ENCODE assay signal across 9 cellular contexts in the genomic region with DNA sequence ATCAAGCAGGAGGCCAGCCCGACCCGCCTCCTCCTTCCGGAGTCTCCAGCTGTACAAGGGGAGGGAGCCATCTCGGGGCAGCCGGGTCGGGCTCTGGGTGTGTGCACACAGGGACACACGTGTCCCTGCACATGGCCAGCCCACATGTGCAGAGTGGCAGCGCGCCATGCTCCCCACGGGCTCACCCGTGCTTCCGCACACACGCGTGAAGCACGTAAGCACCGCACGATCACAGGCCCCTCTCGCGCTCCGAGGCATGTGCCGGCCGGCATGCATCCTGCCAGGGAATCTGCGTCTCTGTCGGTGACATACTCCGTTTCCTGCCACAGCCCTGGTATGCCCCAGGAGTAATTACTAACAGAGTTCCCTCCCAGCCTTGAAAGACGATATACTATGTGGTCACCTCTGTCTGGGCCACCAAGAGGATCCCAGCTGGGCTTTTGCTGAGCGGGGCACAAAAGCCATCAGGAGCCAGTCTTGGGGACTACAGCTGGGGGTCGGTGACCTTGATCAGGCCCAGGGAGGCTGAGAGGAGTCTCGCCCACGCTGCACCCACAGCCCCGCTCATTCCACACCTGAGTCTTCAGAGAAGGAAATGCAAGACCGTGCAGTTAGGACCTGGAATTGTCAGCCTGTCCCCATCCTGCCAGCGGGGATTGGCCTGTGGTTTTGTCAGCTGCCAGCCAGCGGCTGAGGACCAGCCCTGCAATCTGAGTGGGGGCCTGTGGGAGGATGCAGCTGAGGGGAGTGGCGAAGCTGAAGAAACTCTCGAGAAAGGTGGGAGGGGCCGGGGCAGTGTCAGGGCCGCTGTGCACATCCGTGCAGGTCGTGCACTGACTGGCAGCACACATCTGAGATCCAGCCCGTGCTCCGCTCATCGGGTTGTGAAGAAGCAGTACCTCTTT. TPM values are rescaled to one million over a fixed set of nuclear protein-coding genes. Genes with fewer than 3 reads are reported as not detected.
DNase-seq lines count a peak whose midpoint lies in the region; ATAC-seq, FAIRE-seq and TF ChIP-seq lines count a peak whose summit lies in the region.
"Had no signal": no experiment of that assay in that cellular context is flagged by ENCODE, and none has a peak within 500 bp of the region (broad histone marks: within the 10 kb centered on the region; RNA-seq: fewer than 3 reads in every experiment).

No MANE protein-coding gene starts in this region.

- H2AK5ac ChIP-seq in mesenchymal stem cell (ENCODE audit: low read length, severe bottlenecking): peak overlapping the region; percentile 24

- peak overlapping the region; percentile 22 for H3K9ac ChIP-seq in mesenchymal stem cell (ENCODE audit: low read length)

- no peak for TF ChIP-seq CTCF in astrocyte of the spinal cord (IDR thresholded peaks at IDR 0.05; ENCODE audit: low read depth, low read length)

- ATAC-seq in GM21526 (IDR thresholded peaks at IDR 0.05; ENCODE audit: low FRiP score, unreplicated experiment): no peak

- H3K36me3 Mint-ChIP-seq in T-helper 2 cell treated with Interferon-gamma antibody and Interleukin-4, amounts not matched to agents 5 μg/mL and 100 μg/mL, for 36 hours (ENCODE audit: low read depth): no peaks in the 10 kb centered on the region

- peak overlapping the region; percentile 84 for H2BK15ac ChIP-seq in mesenchymal stem cell (ENCODE audit: low read depth, poor library complexity, severe bottlenecking)

- H3K9me3 Mint-ChIP-seq in T-helper 2 cell treated with Interferon-gamma antibody and Interleukin-4, amounts not matched to agents 5 μg/mL and 100 μg/mL, for 36 hours: no peaks in the 10 kb centered on the region

- H2AFZ ChIP-seq in mesenchymal stem cell (ENCODE audit: low read depth, low read length): no peak overlapping the region

- no peak for TF ChIP-seq POLR2A in GM12891 (IDR thresholded peaks at IDR 0.05; ENCODE audit: low read depth, low read length)

- peaks cover 62% of the 10 kb centered on the region for H3K4me1 ChIP-seq in mesenchymal stem cell (ENCODE audit: control insufficient read depth, insufficient read depth, low read depth, low read length)

- peak overlapping the region; percentile 76 for H3K27ac Mint-ChIP-seq in T-helper 2 cell treated with Interferon-gamma antibody and Interleukin-4, amounts not matched to agents 5 μg/mL and 100 μg/mL, for 36 hours

- H3K14ac ChIP-seq in mesenchymal stem cell (ENCODE audit: low read length in 2 of 2): no peak overlapping the region

- H4K8ac ChIP-seq in mesenchymal stem cell (ENCODE audit: low read length): peak overlapping the region; percentile 22

- no peak overlapping the region for H3K4me3 ChIP-seq in astrocyte of the spinal cord (ENCODE audit: low read depth, low read length)
- peak overlapping the region in 1 of 2 experiments; percentile 8 for H3K4me3 ChIP-seq in mesenchymal stem cell (ENCODE audit: insufficient read depth in 1 of 2, low read depth in 1 of 2, low read length in 2 of 2)
- H3K4me3 ChIP-seq: SJSA1 had no signal

- in situ Hi-C loops in astrocyte of the spinal cord (cut with HindIII; ENCODE audit: low sequenced_read_pairs): no loop called here

- WGBS in mesenchymal stem cell: 69% methylated on average over 43 of the region's 43 CpGs

- H3K36me3 ChIP-seq in mesenchymal stem cell (ENCODE audit: control insufficient read depth in 1 of 2, insufficient read depth in 2 of 2, low read depth in 1 of 2, low read length in 2 of 2): no peaks in the 10 kb centered on the region
- H3K36me3 ChIP-seq: SJSA1 had no signal

- H3K27ac ChIP-seq in mesenchymal stem cell (ENCODE audit: low read length, poor library complexity, severe bottlenecking): peak overlapping the region; percentile 8
- H3K27ac ChIP-seq: SJSA1 had no signal

- H2BK120ac ChIP-seq in mesenchymal stem cell (ENCODE audit: low read depth, low read length): no peak overlapping the region

- H3K18ac ChIP-seq in mesenchymal stem cell (ENCODE audit: low read depth in 1 of 2, low read length in 2 of 2): no peak overlapping the region

- peak overlapping the region; percentile 17 for H3K4me2 ChIP-seq in mesenchymal stem cell (ENCODE audit: low read length, poor library complexity, severe bottlenecking)

- H3K27me3 ChIP-seq in mesenchymal stem cell (ENCODE audit: control insufficient read depth in 1 of 2, insufficient read depth in 1 of 2, low read length in 2 of 2): peaks cover 0 to 29% of the 10 kb centered on the region in 2 experiments
- H3K27me3 ChIP-seq: SJSA1 had no signal

- H2BK5ac ChIP-seq in mesenchymal stem cell (ENCODE audit: low read depth, low read length, poor library complexity, severe bottlenecking): no peak overlapping the region

- peak overlapping the region; percentile 67 for H3K4me3 Mint-ChIP-seq in T-helper 2 cell treated with Interferon-gamma antibody and Interleukin-4, amounts not matched to agents 5 μg/mL and 100 μg/mL, for 36 hours

- H3K27me3 Mint-ChIP-seq in T-helper 2 cell treated with Interferon-gamma antibody and Interleukin-4, amounts not matched to agents 5 μg/mL and 100 μg/mL, for 36 hours (ENCODE audit: low read depth): peaks cover 5% of the 10 kb centered on the region

- FAIRE-seq in GM12891 (lab: Jason Lieb, UNC) (peak; percentile 93), urothelium cell line (lab: Jason Lieb, UNC) (peak; percentile 100)

- H2BK12ac ChIP-seq in mesenchymal stem cell (ENCODE audit: low read length in 2 of 2): no peak overlapping the region

- H3K9me3 ChIP-seq in mesenchymal stem cell (ENCODE audit: control insufficient read depth, low read length): no peaks in the 10 kb centered on the region
- H3K9me3 ChIP-seq: SJSA1 had no signal

- H3K4me1 Mint-ChIP-seq in T-helper 2 cell treated with Interferon-gamma antibody and Interleukin-4, amounts not matched to agents 5 μg/mL and 100 μg/mL, for 36 hours (ENCODE audit: low read depth): peaks cover 39% of the 10 kb centered on the region

- H3K4ac ChIP-seq in mesenchymal stem cell (ENCODE audit: low read depth in 1 of 2, low read length in 2 of 2): no peak overlapping the region

- no peak overlapping the region for H3K23ac ChIP-seq in mesenchymal stem cell (ENCODE audit: low read length in 2 of 2)

- H3K79me1 ChIP-seq in mesenchymal stem cell (replicated peaks; ENCODE audit: low read length, poor library complexity, severe bottlenecking): no peaks in the 10 kb centered on the region

- DNase-seq in GM12891 (ENCODE audit: insufficient read length, low spot score) (peak; percentile 78), HT1080 (ENCODE audit: low read depth) (peak; percentile 57), astrocyte of the spinal cord (ENCODE audit: low read depth, low spot score) (peak; percentile 25), mesenchymal stem cell (no peak), urothelium cell line (ENCODE audit: low spot score) (peak; percentile 95), NCI-H1105 (lab: John Stamatoyannopoulos, UW) (no peak)
- DNase-seq in T-helper 2 cell treated with Interferon-gamma antibody and Interleukin-4, amounts not matched to agents 5 μg/mL and 100 μg/mL, for 36 hours (ENCODE audit: low spot score): peak; percentile 52

- H4K91ac ChIP-seq in mesenchymal stem cell (ENCODE audit: low read length): peak overlapping the region; percentile 55

TF ChIP-seq in GM12891, 5 proteins besides CTCF, POLR2A, EP300 and RAD21:
- TF ChIP-seq POU2F2 (IDR thresholded peaks at IDR 0.05; ENCODE audit: low read depth, low read length) (no peak), POLR2AphosphoS5 (IDR thresholded peaks at IDR 0.05; ENCODE audit: low read depth, low read length) (no peak), TAF1 (IDR thresholded peaks at IDR 0.05; ENCODE audit: low read depth, low read length) (no peak), SPI1 (IDR thresholded peaks at IDR 0.05; ENCODE audit: low read depth, low read length) (no peak), PAX5 (IDR thresholded peaks at IDR 0.05; ENCODE audit: insufficient read depth, low read length, severe bottlenecking) (no peak)

RNA-seq across cellular contexts. Expression of a gene that starts 11.0 kb away (rescaled TPM):
- 0.04 TPM for polyA plus RNA-seq in GM12891 (2012; ENCODE audit: low read depth, missing spikeins)
- 8.0 and 8.3 TPM in 2 replicates for total RNA-seq in HT1080 (2014; rRNA removed; shearing (Covaris generic))
- polyA plus RNA-seq in HT1080 (2015; cell fraction: cytosol; rRNA removed): 4.3 and 4.7 TPM in 2 replicates
- 5.1 and 6.2 TPM in 2 replicates for polyA plus RNA-seq in HT1080 (2015; cell fraction: nucleus; rRNA removed)
- 0.22 TPM for polyA plus RNA-seq in mesenchymal stem cell (2013, experiment 1 of 2)
- polyA plus RNA-seq in mesenchymal stem cell (2013, experiment 2 of 2): 0.21 TPM

RNA-seq across cellular contexts. Expression of a gene that starts 32.4 kb away (rescaled TPM):
- polyA plus RNA-seq in GM12891 (2012; ENCODE audit: low read depth, missing spikeins): not detected
- not detected in 2 replicates for total RNA-seq in HT1080 (2014; rRNA removed; shearing (Covaris generic))
- polyA plus RNA-seq in HT1080 (2015; cell fraction: cytosol; rRNA removed): not detected in 2 replicates
- polyA plus RNA-seq in HT1080 (2015; cell fraction: nucleus; rRNA removed): not detected in 2 replicates
- not detected for polyA plus RNA-seq in mesenchymal stem cell (2013, experiment 1 of 2)
- polyA plus RNA-seq in mesenchymal stem cell (2013, experiment 2 of 2): not detected
- total RNA-seq: SJSA1 had no signal

RNA-seq across cellular contexts. Expression of a gene that starts 46.7 kb away (rescaled TPM):
- 13.5 TPM for polyA plus RNA-seq in GM12891 (2012; ENCODE audit: low read depth, missing spikeins)
- 51.9 and 56.2 TPM in 2 replicates for total RNA-seq in HT1080 (2014; rRNA removed; shearing (Covaris generic))
- 28.1 and 31.6 TPM in 2 replicates for polyA plus RNA-seq in HT1080 (2015; cell fraction: cytosol; rRNA removed)
- polyA plus RNA-seq in HT1080 (2015; cell fraction: nucleus; rRNA removed): 87.9 and 90.3 TPM in 2 replicates
- polyA plus RNA-seq in mesenchymal stem cell (2013, experiment 1 of 2): 10.5 TPM
- polyA plus RNA-seq in mesenchymal stem cell (2013, experiment 2 of 2): 10.6 TPM

RNA-seq across cellular contexts. Expression of a gene that starts 50.2 kb away (rescaled TPM):
- 2.6 TPM for polyA plus RNA-seq in GM12891 (2012; ENCODE audit: low read depth, missing spikeins)
- 4.7 and 5.2 TPM in 2 replicates for total RNA-seq in HT1080 (2014; rRNA removed; shearing (Covaris generic))
- polyA plus RNA-seq in HT1080 (2015; cell fraction: cytosol; rRNA removed): 6.3 and 8.8 TPM in 2 replicates
- polyA plus RNA-seq in HT1080 (2015; cell fraction: nucleus; rRNA removed): 11.2 and 15.7 TPM in 2 replicates
- 10.2 TPM for polyA plus RNA-seq in mesenchymal stem cell (2013, experiment 1 of 2)
- polyA plus RNA-seq in mesenchymal stem cell (2013, experiment 2 of 2): 10.0 TPM

Comparison
In these comparisons a context has a peak if more than half of its experiments do, and no peak if none do; other contexts are left out.
1. DNase-seq: peak in GM12891 (single experiment), HT1080 (single experiment), T-helper 2 cell treated with Interferon-gamma antibody and Interleukin-4, amounts not matched to agents 5 μg/mL and 100 μg/mL, for 36 hours (single experiment), astrocyte of the spinal cord (single experiment) and urothelium cell line (single experiment); none in mesenchymal stem cell (single experiment) and NCI-H1105 (single experiment).